In the genomic region with DNA sequence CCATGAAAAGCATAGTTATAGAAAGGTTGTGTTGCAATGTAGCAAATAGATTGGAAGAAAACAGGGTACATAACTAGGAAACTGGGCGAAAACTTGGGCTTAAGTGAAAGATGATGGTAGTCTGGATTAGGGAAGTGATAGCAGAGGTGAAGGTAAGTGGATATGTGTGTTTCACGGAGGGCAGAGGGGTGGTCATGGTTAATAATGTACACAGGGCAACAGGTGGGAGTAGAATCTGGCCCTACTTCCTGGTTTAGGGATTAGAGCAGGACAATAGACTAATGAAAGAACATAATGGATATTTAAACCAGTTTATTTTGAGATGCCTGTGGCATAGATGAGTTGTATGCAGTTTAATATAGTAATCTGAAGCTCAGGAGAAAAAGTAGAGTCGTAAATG, we compare ENCODE assay signal across 24 cellular contexts.
A peak's percentile ranks its signal among the peaks of the same experiment; 100 is the strongest.
DNase-seq lines count a peak whose midpoint lies in the region; ATAC-seq, FAIRE-seq and TF ChIP-seq lines count a peak whose summit lies in the region.
"Had no signal": no experiment of that assay in that cellular context is flagged by ENCODE, and none has a peak within 500 bp of the region (broad histone marks: within the 10 kb centered on the region; RNA-seq: fewer than 3 reads in every experiment).

No MANE protein-coding gene starts in this region.

- H3K27me3 Mint-ChIP-seq in activated CD8-positive, alpha-beta memory T cell treated with anti-CD3 and anti-CD28 coated beads, Interleukin-2, amount 10 ng/mL, durations not matched to agents 7 days and 5 days, result no peaks in the 10 kb centered on the region
- H3K27me3 Mint-ChIP-seq: CD4-positive, alpha-beta T cell; CD8-positive, alpha-beta memory T cell had no signal

- intact Hi-C loops in K562 (cut with micrococcal nuclease), result no loop called here

- 4% methylated on average over 3 of the region's 3 CpGs for WGBS in K562 (ENCODE audit: insufficient coverage, low coverage, missing lambda C conversion rate)

- H3K79me2 ChIP-seq in OCI-LY3 (ENCODE audit: low read length), result no peaks in the 10 kb centered on the region
- no peaks in the 10 kb centered on the region for H3K79me2 ChIP-seq in K562 (ENCODE audit: control insufficient read depth, insufficient read depth, low read length)

- H3K4me3 Mint-ChIP-seq in activated CD8-positive, alpha-beta memory T cell treated with anti-CD3 and anti-CD28 coated beads, Interleukin-2, amount 10 ng/mL, durations not matched to agents 7 days and 5 days, result no peak overlapping the region
- H3K4me3 Mint-ChIP-seq: CD14-positive monocyte; CD4-positive, alpha-beta T cell; CD8-positive, alpha-beta memory T cell; H9; HFFc6 had no signal

- POLR2A ChIA-PET in HEK293 (lab: Yijun Ruan, JAX) (no interaction called here), K562 (lab: Yijun Ruan, JAX) (interaction anchor here (1.7 to 2.1 kb wide), 3 partner anchors 8 to 23 kb away, joined by 4 to 8 read pairs (median 5); no protein-coding TSS in a partner anchor)

- H4K20me1 ChIP-seq in OCI-LY3 (ENCODE audit: insufficient read depth, low read length), result no peaks in the 10 kb centered on the region
- H4K20me1 ChIP-seq in K562 (replicated peaks; ENCODE audit: control insufficient read depth, insufficient read depth, low read length), result no peaks in the 10 kb centered on the region
- H4K20me1 ChIP-seq: BLaER1 treated with 17β-estradiol and CSF1 and Interleukin-3, amounts not matched to agents 10 nM and 100 nM had no signal

- TF ChIP-seq RAD21 in K562 (CRISPR knock-in tag; conservative IDR thresholded peaks at IDR 0.05 in 1 of 2, IDR thresholded peaks at IDR 0.05 in 1 of 2), result no peak

- CTCF ChIA-PET in HEK293 (lab: Yijun Ruan, JAX) (no interaction called here), K562 (lab: Yijun Ruan, JAX; ENCODE audit: low intra/inter-chr PET ratio) (no interaction called here)
- CTCF ChIA-PET in activated CD8-positive, alpha-beta memory T cell treated with anti-CD3 and anti-CD28 coated beads, Interleukin-2, amount 10 ng/mL, durations not matched to agents 7 days and 5 days (lab: Charles Lee), result no interaction called here

- H3K9me3 ChIP-seq in HEK293 (ENCODE audit: control insufficient read depth, insufficient read depth, low read depth, low read length) (no peaks in the 10 kb centered on the region), OCI-LY3 (ENCODE audit: insufficient read depth, low read length) (no peaks in the 10 kb centered on the region), K562 (replicated peaks; ENCODE audit: control insufficient read depth, insufficient read depth, low read depth, low read length) (no peaks in the 10 kb centered on the region)
- H3K9me3 ChIP-seq: A549; BE2C; BLaER1 treated with 17β-estradiol and CSF1 and Interleukin-3, amounts not matched to agents 10 nM and 100 nM had no signal

- no peaks in the 10 kb centered on the region for H3K9me1 ChIP-seq in K562 (ENCODE audit: control insufficient read depth, insufficient read depth, low read length)

- FAIRE-seq in K562 (lab: Jason Lieb, UNC), result no peak
- FAIRE-seq: A549, D721Med, G401.6, GM19239 had no signal

- H3K4me1 ChIP-seq in HEK293 (ENCODE audit: control insufficient read depth, insufficient read depth, low read length) (no peaks in the 10 kb centered on the region), OCI-LY3 (ENCODE audit: low read length) (no peaks in the 10 kb centered on the region), K562 (replicated peaks in 1 of 2; ENCODE audit: control insufficient read depth in 2 of 2, insufficient read depth in 2 of 2, low read length in 2 of 2) (no peaks in the 10 kb centered on the region; a peak in 1 of 5 replicates)
- H3K4me1 ChIP-seq: A549; BE2C; BLaER1 treated with 17β-estradiol and CSF1 and Interleukin-3, amounts not matched to agents 10 nM and 100 nM had no signal

- TF ChIP-seq EP300 in K562 (IDR thresholded peaks at IDR 0.05; ENCODE audit: low read length), result no peak

- peak; percentile 24 for ATAC-seq in K562
- no peak for ATAC-seq in activated CD8-positive, alpha-beta memory T cell treated with anti-CD3 and anti-CD28 coated beads, Interleukin-2, amount 10 ng/mL, durations not matched to agents 7 days and 5 days
- no peak for ATAC-seq in HG02678 (IDR thresholded peaks at IDR 0.05; ENCODE audit: unreplicated experiment)
- ATAC-seq: A549, HCT116 had no signal

- no peak overlapping the region for H3K4me2 ChIP-seq in OCI-LY3 (ENCODE audit: low read length)
- no peak overlapping the region for H3K4me2 ChIP-seq in K562 (ENCODE audit: insufficient read depth, low read length)
- H3K4me2 ChIP-seq: A549; BLaER1 treated with 17β-estradiol and CSF1 and Interleukin-3, amounts not matched to agents 10 nM and 100 nM had no signal

- H3K27ac ChIP-seq in HEK293 (ENCODE audit: extremely low read depth, low read depth, low read length) (no peak overlapping the region), OCI-LY3 (ENCODE audit: low read length) (no peak overlapping the region), K562 (ENCODE audit: extremely low read depth, low read depth, low read length) (no peak overlapping the region)
- H3K27ac ChIP-seq: A549; BLaER1 treated with 17β-estradiol and CSF1 and Interleukin-3, amounts not matched to agents 10 nM and 100 nM; GM23248 had no signal

- no peak for DNase-seq in K562 (ENCODE audit: extremely low read depth in 1 of 4, low spot score in 3 of 4)
- no peak for DNase-seq in activated CD8-positive, alpha-beta memory T cell treated with anti-CD3 and anti-CD28 coated beads, Interleukin-2, amount 10 ng/mL, durations not matched to agents 7 days and 5 days
- no peak for DNase-seq in NCI-H2107 (lab: John Stamatoyannopoulos, UW)
- DNase-seq: 8988T; ACHN; AML-193; BE2C; CD4-positive, alpha-beta T cell; CD8-positive, alpha-beta memory T cell; DMS 273 treated with DMSO at 0.1 percent for 48 hours; DND-41; GM23248; H9; HFFc6 had no signal

- H3K9ac ChIP-seq in OCI-LY3 (ENCODE audit: low read length), result no peak overlapping the region
- H3K9ac ChIP-seq in K562 (ENCODE audit: insufficient read depth in 1 of 2, low read depth in 2 of 2, low read length in 2 of 2), result no peak overlapping the region
- H3K9ac ChIP-seq: BLaER1 treated with 17β-estradiol and CSF1 and Interleukin-3, amounts not matched to agents 10 nM and 100 nM; GM23248 had no signal

- no peaks in the 10 kb centered on the region for H3K4me1 Mint-ChIP-seq in activated CD8-positive, alpha-beta memory T cell treated with anti-CD3 and anti-CD28 coated beads, Interleukin-2, amount 10 ng/mL, durations not matched to agents 7 days and 5 days
- H3K4me1 Mint-ChIP-seq: CD14-positive monocyte; CD8-positive, alpha-beta memory T cell had no signal

- H2AFZ ChIP-seq in OCI-LY3 (ENCODE audit: low read depth, low read length) (0 out of 2 replicates have a peak overlapping the region, but pooled peaks have one; percentile 18), K562 (ENCODE audit: low read depth, low read length) (peak overlapping the region; percentile 3; the same call in 1 of the 2 replicates)
- H2AFZ ChIP-seq: GM23248 had no signal

- H3K27me3 ChIP-seq in OCI-LY3 (ENCODE audit: low read depth, low read length), result no peaks in the 10 kb centered on the region
- no peaks in the 10 kb centered on the region for H3K27me3 ChIP-seq in K562 (ENCODE audit: control insufficient read depth in 2 of 2, insufficient read depth in 2 of 2, low read length in 2 of 2)
- H3K27me3 ChIP-seq: BE2C; BLaER1 treated with 17β-estradiol and CSF1 and Interleukin-3, amounts not matched to agents 10 nM and 100 nM had no signal

- H3K27ac Mint-ChIP-seq in activated CD8-positive, alpha-beta memory T cell treated with anti-CD3 and anti-CD28 coated beads, Interleukin-2, amount 10 ng/mL, durations not matched to agents 7 days and 5 days, result no peak overlapping the region
- H3K27ac Mint-ChIP-seq: CD14-positive monocyte; CD4-positive, alpha-beta T cell; CD8-positive, alpha-beta memory T cell; HFFc6 had no signal

- no peak for TF ChIP-seq POLR2A in K562 (conservative IDR thresholded peaks at IDR 0.05)

- no peaks in the 10 kb centered on the region for H3K36me3 ChIP-seq in HEK293 (ENCODE audit: control insufficient read depth in 2 of 2, insufficient read depth in 1 of 2, low read length in 2 of 2)
- no peaks in the 10 kb centered on the region for H3K36me3 ChIP-seq in OCI-LY3 (replicated peaks; ENCODE audit: low read depth, low read length)
- no peaks in the 10 kb centered on the region for H3K36me3 ChIP-seq in K562 (ENCODE audit: control insufficient read depth, insufficient read depth, low read length)
- H3K36me3 ChIP-seq: BE2C; BLaER1 treated with 17β-estradiol and CSF1 and Interleukin-3, amounts not matched to agents 10 nM and 100 nM had no signal

- no TSS peak for BruUV-seq in K562 (replicated peaks; lab: Mats Ljungman, UMichigan)

- H3K9me3 Mint-ChIP-seq in activated CD8-positive, alpha-beta memory T cell treated with anti-CD3 and anti-CD28 coated beads, Interleukin-2, amount 10 ng/mL, durations not matched to agents 7 days and 5 days (ENCODE audit: low read depth), result peaks cover 3% of the 10 kb centered on the region
- H3K9me3 Mint-ChIP-seq: CD4-positive, alpha-beta T cell; H9 had no signal

- H3K4me3 ChIP-seq in HEK293 (ENCODE audit: low read depth, low read length) (no peak overlapping the region), OCI-LY3 (ENCODE audit: low read length) (no peak overlapping the region), K562 (no peak overlapping the region)
- H3K4me3 ChIP-seq: A549; BLaER1 treated with 17β-estradiol and CSF1 and Interleukin-3, amounts not matched to agents 10 nM and 100 nM; GM23248 had no signal

- in situ Hi-C loops in K562 (cut with MboI), result no loop called here

- H3K36me3 Mint-ChIP-seq in activated CD8-positive, alpha-beta memory T cell treated with anti-CD3 and anti-CD28 coated beads, Interleukin-2, amount 10 ng/mL, durations not matched to agents 7 days and 5 days, result no peaks in the 10 kb centered on the region
- H3K36me3 Mint-ChIP-seq: CD14-positive monocyte; CD8-positive, alpha-beta memory T cell had no signal

- no peak for TF ChIP-seq CTCF in HEK293 (tag by site-specific recombination; IDR thresholded peaks at IDR 0.05)
- no peak for TF ChIP-seq CTCF in OCI-LY3 (IDR thresholded peaks at IDR 0.05; ENCODE audit: low read depth, low read length)
- no peak for TF ChIP-seq CTCF in K562 (IDR thresholded peaks at IDR 0.05 in 2 of 3, conservative IDR thresholded peaks at IDR 0.05 in 1 of 3; ENCODE audit: insufficient read depth in 2 of 3, low read depth in 1 of 3, low read length in 3 of 3)

TF ChIP-seq in HEK293, 187 proteins besides CTCF, POLR2A, EP300 and RAD21:
- no peak for TF ChIP-seq ZFP3 (tag by site-specific recombination; IDR thresholded peaks at IDR 0.05; ENCODE audit: low read depth)
- TF ChIP-seq SCRT2 (tag by site-specific recombination; IDR thresholded peaks at IDR 0.05), result peak; percentile 68
TF ChIP-seq in HEK293: peak in this region for 1.

TF ChIP-seq in K562, 482 proteins besides CTCF, POLR2A, EP300 and RAD21 (continues in another document):
- peak; percentile 72; the same call in 1 of the 2 replicates for TF ChIP-seq ZNF124 (CRISPR knock-in tag; IDR thresholded peaks at IDR 0.05)
- peak; percentile 85; the same call in 1 of the 2 replicates for TF ChIP-seq IRF2 (CRISPR knock-in tag; IDR thresholded peaks at IDR 0.05)
- TF ChIP-seq BRCA1 (IDR thresholded peaks at IDR 0.05), result no peak
- TF ChIP-seq BRCA1 (CRISPR knock-in tag; IDR thresholded peaks at IDR 0.05), result no peak
